Comparison of ENCODE assay signal across 1 cellular context in genomic region chr1:183470147-183470960, GRCh38.
TF ChIP-seq lines count a peak whose summit lies in the region.

No MANE protein-coding gene starts in this region.

TF ChIP-seq in GM12878, 131 proteins besides CTCF, POLR2A, EP300 and RAD21 (continued from another document and continues in another):
- TF ChIP-seq ELK1 (IDR thresholded peaks at IDR 0.05; ENCODE audit: low read depth, low read length) (0 out of 2 replicates have a peak, but pooled peaks have one; percentile 5), POU2F2 (IDR thresholded peaks at IDR 0.05; ENCODE audit: borderline replicate concordance, low read depth, low read length) (peak; percentile 35; the same call in 1 of the 3 replicates), TCF7 (IDR thresholded peaks at IDR 0.05; ENCODE audit: borderline replicate concordance) (no peak), SUPT20H (IDR thresholded peaks at IDR 0.05; ENCODE audit: borderline replicate concordance, control insufficient read depth, low read depth, low read length) (no peak), SPI1 (IDR thresholded peaks at IDR 0.05; ENCODE audit: borderline replicate concordance, insufficient read depth, low read depth, low read length) (peak; percentile 64; the same call in 1 of the 2 replicates), RB1 (IDR thresholded peaks at IDR 0.05; ENCODE audit: borderline replicate concordance) (no peak), NFIC (IDR thresholded peaks at IDR 0.05; ENCODE audit: low read depth, low read length) (no peak), ZBTB40 (IDR thresholded peaks at IDR 0.05; ENCODE audit: borderline replicate concordance) (no peak), CREB1 (IDR thresholded peaks at IDR 0.05; ENCODE audit: low read depth) (peak; percentile 78), MLLT1 (IDR thresholded peaks at IDR 0.05) (0 out of 2 replicates have a peak, but pooled peaks have one; percentile 25), NR2F1 (conservative IDR thresholded peaks at IDR 0.05) (no peak; the same call in 1 of the 2 replicates), HDGF (IDR thresholded peaks at IDR 0.05) (no peak), NR2C1 (IDR thresholded peaks at IDR 0.05) (no peak), IRF5 (IDR thresholded peaks at IDR 0.05; ENCODE audit: borderline replicate concordance) (no peak), YBX1 (IDR thresholded peaks at IDR 0.05) (no peak), ZSCAN29 (IDR thresholded peaks at IDR 0.05) (no peak), IRF4 (IDR thresholded peaks at IDR 0.05; ENCODE audit: low read depth, low read length) (no peak), TBL1XR1 (IDR thresholded peaks at IDR 0.05; ENCODE audit: low read depth, low read length) (0 out of 2 replicates have a peak, but pooled peaks have one; percentile 45), EGR1 (IDR thresholded peaks at IDR 0.05; ENCODE audit: borderline replicate concordance in 1 of 2, low read depth in 2 of 2, low read length in 2 of 2) (peak in 1 of 2 experiments; percentile 94; a peak in 2 of 3 replicates), SMARCA5 (IDR thresholded peaks at IDR 0.05) (no peak), SREBF1 (IDR thresholded peaks at IDR 0.05; ENCODE audit: low read length) (no peak), ZNF207 (IDR thresholded peaks at IDR 0.05; ENCODE audit: borderline replicate concordance) (no peak), STAT1 (conservative IDR thresholded peaks at IDR 0.05) (no peak), ZZZ3 (IDR thresholded peaks at IDR 0.05; ENCODE audit: control insufficient read depth, insufficient read length, low read depth) (no peak), ATF2 (IDR thresholded peaks at IDR 0.05; ENCODE audit: low read length) (no peak), JUNB (IDR thresholded peaks at IDR 0.05) (no peak), DPF2 (IDR thresholded peaks at IDR 0.05) (no peak), SP1 (IDR thresholded peaks at IDR 0.05; ENCODE audit: low read depth, low read length) (no peak), NBN (IDR thresholded peaks at IDR 0.05) (0 out of 2 replicates have a peak, but pooled peaks have one; percentile 53), SMC3 (IDR thresholded peaks at IDR 0.05; ENCODE audit: borderline replicate concordance, low read length) (peak; percentile 47; the same call in 1 of the 2 replicates), RELA (IDR thresholded peaks at IDR 0.05; ENCODE audit: borderline replicate concordance, partially characterized antibody) (no peak), RFX5 (IDR thresholded peaks at IDR 0.05; ENCODE audit: low read depth, low read length) (no peak), SUZ12 (IDR thresholded peaks at IDR 0.05; ENCODE audit: unreplicated experiment) (no peak), MEF2B (IDR thresholded peaks at IDR 0.05; ENCODE audit: partially characterized antibody, poor library complexity, severe bottlenecking) (no peak), TAF1 (IDR thresholded peaks at IDR 0.05; ENCODE audit: borderline replicate concordance, low read depth, low read length) (peak; percentile 46; the same call in 1 of the 2 replicates), KAT2A (conservative IDR thresholded peaks at IDR 0.05; ENCODE audit: control insufficient read depth, low read depth, low read length) (no peak), ZNF622 (IDR thresholded peaks at IDR 0.05) (no peak), ETV6 (conservative IDR thresholded peaks at IDR 0.05 in 1 of 2, IDR thresholded peaks at IDR 0.05 in 1 of 2; ENCODE audit: borderline replicate concordance in 1 of 2, low read depth in 1 of 2) (no peak), RCOR1 (conservative IDR thresholded peaks at IDR 0.05; ENCODE audit: low read depth, low read length) (no peak), POLR2AphosphoS2 (IDR thresholded peaks at IDR 0.05; ENCODE audit: low read depth, low read length) (no peak), POLR2AphosphoS5 (IDR thresholded peaks at IDR 0.05; ENCODE audit: low read length) (no peak), NRF1 (conservative IDR thresholded peaks at IDR 0.05; ENCODE audit: low read depth, low read length) (no peak), ZBTB33 (IDR thresholded peaks at IDR 0.05) (no peak), STAT3 (IDR thresholded peaks at IDR 0.05; ENCODE audit: low read depth, low read length) (no peak), CREM (IDR thresholded peaks at IDR 0.05; ENCODE audit: low read depth) (peak; percentile 72; the same call in 1 of the 2 replicates), BMI1 (IDR thresholded peaks at IDR 0.05; ENCODE audit: borderline replicate concordance) (no peak), CHD2 (IDR thresholded peaks at IDR 0.05; ENCODE audit: borderline replicate concordance, low read depth, low read length) (0 out of 2 replicates have a peak, but pooled peaks have one; percentile 21), TCF12 (IDR thresholded peaks at IDR 0.05; ENCODE audit: low read depth, low read length) (no peak), PAX5 (IDR thresholded peaks at IDR 0.05; ENCODE audit: borderline replicate concordance, low read depth, low read length) (no peak), SKIL (IDR thresholded peaks at IDR 0.05; ENCODE audit: low read depth, poor library complexity, severe bottlenecking) (no peak), ASH2L (IDR thresholded peaks at IDR 0.05; ENCODE audit: borderline replicate concordance, low read depth) (no peak), USF1 (IDR thresholded peaks at IDR 0.05; ENCODE audit: borderline replicate concordance, extremely low read length, insufficient read depth, low read depth, low read length) (no peak), USF2 (IDR thresholded peaks at IDR 0.05; ENCODE audit: borderline replicate concordance, low read depth, low read length) (no peak), NFYA (IDR thresholded peaks at IDR 0.05; ENCODE audit: borderline replicate concordance, low read depth, low read length) (no peak)
